In genomic region chr7:20509892-20510645, GRCh38 we compare ENCODE assay signal across 2 cellular contexts.
TF ChIP-seq lines count a peak whose summit lies in the region.

No MANE protein-coding gene starts in this region.

TF ChIP-seq in IMR-90, 13 proteins besides CTCF, POLR2A, EP300 and RAD21 (continued from another document):
- no peak for TF ChIP-seq ELK1 (IDR thresholded peaks at IDR 0.05; ENCODE audit: borderline replicate concordance, low read depth, low read length)

TF ChIP-seq in SK-N-SH treated with all-trans-retinoic acid at 6 μM for 48 hours, 23 proteins besides CTCF, POLR2A, EP300 and RAD21 (continued from another document):
- TF ChIP-seq ZNF565 (CRISPR knock-in tag; conservative IDR thresholded peaks at IDR 0.05; ENCODE audit: low read depth) (no peak), POU6F1 (CRISPR knock-in tag; IDR thresholded peaks at IDR 0.05; ENCODE audit: borderline replicate concordance, low read depth) (no peak), ISL1 (CRISPR knock-in tag; IDR thresholded peaks at IDR 0.05) (no peak), SNAI2 (CRISPR knock-in tag; IDR thresholded peaks at IDR 0.05) (no peak), ZC3H10 (CRISPR knock-in tag; IDR thresholded peaks at IDR 0.05) (no peak), GLIS3 (CRISPR knock-in tag; IDR thresholded peaks at IDR 0.05) (no peak), ZFP3 (CRISPR knock-in tag; IDR thresholded peaks at IDR 0.05) (no peak), RARB (CRISPR knock-in tag; IDR thresholded peaks at IDR 0.05) (no peak), OSR1 (CRISPR knock-in tag; IDR thresholded peaks at IDR 0.05) (no peak)
